Comparison of ENCODE assay signal across 8 cellular contexts in the genomic region with DNA sequence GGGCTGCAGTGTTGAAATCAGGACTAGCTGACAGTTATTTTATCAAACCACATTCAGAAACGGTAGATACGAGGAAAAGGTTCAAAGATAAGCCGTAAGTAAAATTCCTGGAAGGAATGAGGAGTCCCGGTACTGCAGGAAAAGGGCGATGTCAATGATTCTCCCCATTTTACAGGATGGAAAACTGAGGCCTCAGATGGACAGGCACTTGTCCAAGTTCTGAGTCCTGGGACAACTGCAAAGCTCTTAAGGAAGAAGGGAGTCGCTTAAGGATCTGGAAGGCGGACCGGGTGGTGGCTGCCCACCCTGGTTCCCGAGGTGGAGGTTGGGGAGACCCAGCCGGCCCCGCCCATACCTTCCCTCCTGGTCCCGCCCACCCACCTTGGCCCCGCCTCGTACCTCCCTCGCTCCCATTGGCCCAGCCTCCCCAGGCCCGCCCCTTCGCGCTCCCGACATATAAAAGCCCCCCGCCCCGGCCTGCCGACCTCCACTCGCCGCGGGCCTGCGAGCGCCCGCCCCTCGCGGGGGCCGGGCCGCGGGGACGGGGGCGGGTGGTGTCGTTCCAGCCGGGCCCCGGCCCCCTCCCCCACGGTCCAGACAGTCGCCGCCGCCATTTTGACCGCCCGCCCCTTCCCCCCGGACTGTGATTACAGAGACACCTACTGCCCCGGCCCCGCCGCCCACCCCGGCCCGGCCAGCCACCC. TPM values are rescaled to one million over a fixed set of nuclear protein-coding genes. Genes with fewer than 3 reads are reported as not detected.
DNase-seq lines count a peak whose midpoint lies in the region; ATAC-seq lines count a peak whose summit lies in the region.

No MANE protein-coding gene starts in this region.

- peaks cover 48% of the 10 kb centered on the region for H3K4me1 Mint-ChIP-seq in activated CD4-positive, alpha-beta memory T cell treated with anti-CD3 and anti-CD28 coated beads, Interleukin-2, amount 10 ng/mL, durations not matched to agents 7 days and 5 days

- H3K9me3 Mint-ChIP-seq in activated CD4-positive, alpha-beta memory T cell treated with anti-CD3 and anti-CD28 coated beads, Interleukin-2, amount 10 ng/mL, durations not matched to agents 7 days and 5 days = peaks cover 2% of the 10 kb centered on the region

- DNase-seq in NCI-H2029 (lab: John Stamatoyannopoulos, UW) (peak; percentile 83), NCI-H2029 treated with DMSO at 0.1 percent for 48 hours (lab: John Stamatoyannopoulos, UW) (no peak), NCI-H82 (lab: John Stamatoyannopoulos, UW) (peak; percentile 96), ecto neural progenitor cell (ENCODE audit: low spot score) (peak; percentile 95), lung microvascular endothelial cell (ENCODE audit: low read depth in 2 of 2) (peak; percentile 92 to 96)
- DNase-seq in activated CD4-positive, alpha-beta memory T cell treated with anti-CD3 and anti-CD28 coated beads, Interleukin-2, amount 10 ng/mL, durations not matched to agents 7 days and 5 days = peak; percentile 93
- peak; percentile 91 to 94 for DNase-seq in stimulated activated CD4-positive, alpha-beta T cell treated with anti-CD3 and anti-CD28 coated beads, Interleukin-4, amount 100 ng/mL, for 48 hours (ENCODE audit: low read depth in 2 of 2)

- no peaks in the 10 kb centered on the region for H3K27me3 Mint-ChIP-seq in activated CD4-positive, alpha-beta memory T cell treated with anti-CD3 and anti-CD28 coated beads, Interleukin-2, amount 10 ng/mL, durations not matched to agents 7 days and 5 days

- CTCF ChIA-PET in activated CD4-positive, alpha-beta memory T cell treated with anti-CD3 and anti-CD28 coated beads, Interleukin-2, amount 10 ng/mL, durations not matched to agents 7 days and 5 days (lab: Charles Lee) = interaction anchor here (0.8 to 1.7 kb wide), 8 partner anchors 14 to 142 kb away, joined by 3 to 4 read pairs (median 3); a partner anchor contains a TSS

- H3K27ac Mint-ChIP-seq in activated CD4-positive, alpha-beta memory T cell treated with anti-CD3 and anti-CD28 coated beads, Interleukin-2, amount 10 ng/mL, durations not matched to agents 7 days and 5 days = peak overlapping the region; percentile 84

- peaks cover 9% of the 10 kb centered on the region for H3K36me3 Mint-ChIP-seq in activated CD4-positive, alpha-beta memory T cell treated with anti-CD3 and anti-CD28 coated beads, Interleukin-2, amount 10 ng/mL, durations not matched to agents 7 days and 5 days (ENCODE audit: low read depth)

- peak; percentile 41 for ATAC-seq in HG03196 (IDR thresholded peaks at IDR 0.05; ENCODE audit: unreplicated experiment)

- peak overlapping the region; percentile 84 for H3K4me3 Mint-ChIP-seq in activated CD4-positive, alpha-beta memory T cell treated with anti-CD3 and anti-CD28 coated beads, Interleukin-2, amount 10 ng/mL, durations not matched to agents 7 days and 5 days

- POLR2A ChIA-PET in activated CD4-positive, alpha-beta memory T cell treated with anti-CD3 and anti-CD28 coated beads, Interleukin-2, amount 10 ng/mL, durations not matched to agents 7 days and 5 days (lab: Charles Lee) = interaction anchor here (0.9 to 11.7 kb wide), 13 partner anchors 7 to 376 kb away, joined by 3 to 157 read pairs (median 5); a partner anchor contains a TSS

RNA-seq across cellular contexts. Expression of a gene that starts 0.6 kb away (rescaled TPM):
- total RNA-seq in activated CD4-positive, alpha-beta memory T cell treated with anti-CD3 and anti-CD28 coated beads, Interleukin-2, amount 10 ng/mL, durations not matched to agents 7 days and 5 days = 10 to 100 TPM; 16.8 to 18.6 TPM
- 1.3 and 2.2 TPM in 2 replicates for total RNA-seq in lung microvascular endothelial cell

RNA-seq across cellular contexts. Expression of a gene that starts 22.4 kb away (rescaled TPM):
- total RNA-seq in activated CD4-positive, alpha-beta memory T cell treated with anti-CD3 and anti-CD28 coated beads, Interleukin-2, amount 10 ng/mL, durations not matched to agents 7 days and 5 days = not detected
- not detected in 2 replicates for total RNA-seq in lung microvascular endothelial cell

RNA-seq across cellular contexts. Expression of a gene that starts 26.0 kb away (rescaled TPM):
- total RNA-seq in activated CD4-positive, alpha-beta memory T cell treated with anti-CD3 and anti-CD28 coated beads, Interleukin-2, amount 10 ng/mL, durations not matched to agents 7 days and 5 days = 10 to 100 TPM; 55.5 to 58.1 TPM
- total RNA-seq in lung microvascular endothelial cell = 1.2 and 4.1 TPM in 2 replicates

RNA-seq across cellular contexts. Expression of a gene that starts 53.2 kb away (rescaled TPM):
- total RNA-seq in activated CD4-positive, alpha-beta memory T cell treated with anti-CD3 and anti-CD28 coated beads, Interleukin-2, amount 10 ng/mL, durations not matched to agents 7 days and 5 days = 10 to 100 TPM; 76.2 to 78.4 TPM
- 6.1 and 8.5 TPM in 2 replicates for total RNA-seq in lung microvascular endothelial cell

RNA-seq across cellular contexts. Expression of a gene that starts 56.3 kb away (rescaled TPM):
- not detected for total RNA-seq in activated CD4-positive, alpha-beta memory T cell treated with anti-CD3 and anti-CD28 coated beads, Interleukin-2, amount 10 ng/mL, durations not matched to agents 7 days and 5 days
- not detected in 2 replicates for total RNA-seq in lung microvascular endothelial cell

Comparison
In these comparisons a context has a peak if more than half of its experiments do, and no peak if none do; other contexts are left out.
1. RNA of a gene that starts 26.0 kb away (total RNA-seq): 55.5 to 58.1 TPM in activated CD4-positive, alpha-beta memory T cell treated with anti-CD3 and anti-CD28 coated beads, Interleukin-2, amount 10 ng/mL, durations not matched to agents 7 days and 5 days; 1.2 to 4.1 TPM in lung microvascular endothelial cell; every median in the first group is over 10 times any median in the second.